In genomic region chr1:41652346-41653124, GRCh38 we compare ENCODE assay signal across 14 cellular contexts.
DNase-seq lines count a peak whose midpoint lies in the region; ATAC-seq, FAIRE-seq and TF ChIP-seq lines count a peak whose summit lies in the region.
"Had no signal": no experiment of that assay in that cellular context is flagged by ENCODE, and none has a peak within 500 bp of the region (broad histone marks: within the 10 kb centered on the region; RNA-seq: fewer than 3 reads in every experiment).

No MANE protein-coding gene starts in this region.

- H3K27ac ChIP-seq in A673 (ENCODE audit: low read depth, low read length, poor library complexity, severe bottlenecking) (peak overlapping the region; percentile 87), endodermal cell (ENCODE audit: low read depth, low read length) (no peak overlapping the region)
- H3K27ac ChIP-seq: PC-9 had no signal

- H3K36me3 Mint-ChIP-seq in activated CD8-positive, alpha-beta T cell treated with anti-CD3 and anti-CD28 coated beads for 36 hours (ENCODE audit: low read depth): peaks cover 47% of the 10 kb centered on the region
- peaks cover 7% of the 10 kb centered on the region for H3K36me3 Mint-ChIP-seq in activated CD8-positive, alpha-beta T cell treated with anti-CD3 and anti-CD28 coated beads, Interleukin-2, amount 10 ng/mL, durations not matched to agents 7 days and 5 days (ENCODE audit: low read depth)
- H3K36me3 Mint-ChIP-seq in endodermal cell (ENCODE audit: low read depth): no peaks in the 10 kb centered on the region

- H3K4me1 ChIP-seq in A673 (ENCODE audit: insufficient read depth, low read length, poor library complexity, severe bottlenecking): peaks cover 64% of the 10 kb centered on the region
- H3K4me1 ChIP-seq in endodermal cell (ENCODE audit: control insufficient read depth, insufficient read depth, low read length): no peaks in the 10 kb centered on the region

- no peaks in the 10 kb centered on the region for H3K9me3 ChIP-seq in A673 (ENCODE audit: low read depth, low read length, poor library complexity, severe bottlenecking)
- H3K9me3 ChIP-seq in endodermal cell (ENCODE audit: control insufficient read depth, low read length): no peaks in the 10 kb centered on the region

- H3K9ac ChIP-seq in endodermal cell (ENCODE audit: extremely low read depth, low read length, poor library complexity, severe bottlenecking): no peak overlapping the region

- H3K4me3 Mint-ChIP-seq in activated CD8-positive, alpha-beta T cell treated with anti-CD3 and anti-CD28 coated beads for 36 hours: no peak overlapping the region
- no peak overlapping the region for H3K4me3 Mint-ChIP-seq in activated CD8-positive, alpha-beta T cell treated with anti-CD3 and anti-CD28 coated beads, Interleukin-2, amount 10 ng/mL, durations not matched to agents 7 days and 5 days
- no peak overlapping the region for H3K4me3 Mint-ChIP-seq in endodermal cell
- H3K4me3 Mint-ChIP-seq: CD4-positive, CD25-positive, alpha-beta regulatory T cell; H9 had no signal

- CTCF ChIA-PET in activated CD8-positive, alpha-beta T cell treated with anti-CD3 and anti-CD28 coated beads for 36 hours (lab: Charles Lee): interaction anchor here (0.6 to 1.7 kb wide), 8 partner anchors 8 to 521 kb away, joined by 3 to 5 read pairs (median 4); no protein-coding TSS in a partner anchor
- CTCF ChIA-PET in activated CD8-positive, alpha-beta T cell treated with anti-CD3 and anti-CD28 coated beads, Interleukin-2, amount 10 ng/mL, durations not matched to agents 7 days and 5 days (lab: Charles Lee): interaction anchor here (0.6 to 3.2 kb wide), 7 partner anchors 8 to 239 kb away, joined by 3 to 11 read pairs (median 6); no protein-coding TSS in a partner anchor
- CTCF ChIA-PET in A673 (lab: Charles Lee): no interaction called here

- no TSS peak for BruUV-seq in A673 (replicated peaks; lab: Mats Ljungman, UMichigan)

- no peaks in the 10 kb centered on the region for H3K27me3 Mint-ChIP-seq in activated CD8-positive, alpha-beta T cell treated with anti-CD3 and anti-CD28 coated beads for 36 hours
- H3K27me3 Mint-ChIP-seq in activated CD8-positive, alpha-beta T cell treated with anti-CD3 and anti-CD28 coated beads, Interleukin-2, amount 10 ng/mL, durations not matched to agents 7 days and 5 days (ENCODE audit: low read depth): no peaks in the 10 kb centered on the region
- no peaks in the 10 kb centered on the region for H3K27me3 Mint-ChIP-seq in endodermal cell (ENCODE audit: insufficient read depth)
- H3K27me3 Mint-ChIP-seq: CD4-positive, CD25-positive, alpha-beta regulatory T cell had no signal

- no peak for ATAC-seq in activated CD8-positive, alpha-beta T cell treated with anti-CD3 and anti-CD28 coated beads for 36 hours
- ATAC-seq in activated CD8-positive, alpha-beta T cell treated with anti-CD3 and anti-CD28 coated beads, Interleukin-2, amount 10 ng/mL, durations not matched to agents 7 days and 5 days: no peak

- no peak for TF ChIP-seq CTCF in activated CD8-positive, alpha-beta T cell treated with anti-CD3 and anti-CD28 coated beads for 36 hours (IDR thresholded peaks at IDR 0.05)
- TF ChIP-seq CTCF in A673 (conservative IDR thresholded peaks at IDR 0.05; ENCODE audit: low read depth, low read length): no peak
- TF ChIP-seq CTCF in endodermal cell (conservative IDR thresholded peaks at IDR 0.05): no peak

- intact Hi-C loops in activated CD8-positive, alpha-beta T cell treated with anti-CD3 and anti-CD28 coated beads for 36 hours (cut with micrococcal nuclease): no loop called here
- intact Hi-C loops in A673 (cut with micrococcal nuclease; ENCODE audit: unreplicated experiment): no loop called here
- intact Hi-C loops in posterior vena cava (cut with DNase I): no loop called here

- no peak for FAIRE-seq in GM12891 (lab: Jason Lieb, UNC)

- H3K4me1 Mint-ChIP-seq in activated CD8-positive, alpha-beta T cell treated with anti-CD3 and anti-CD28 coated beads for 36 hours (ENCODE audit: low read depth): peaks cover 81% of the 10 kb centered on the region
- peaks cover 55% of the 10 kb centered on the region for H3K4me1 Mint-ChIP-seq in activated CD8-positive, alpha-beta T cell treated with anti-CD3 and anti-CD28 coated beads, Interleukin-2, amount 10 ng/mL, durations not matched to agents 7 days and 5 days (ENCODE audit: low read depth)
- peaks cover 5% of the 10 kb centered on the region for H3K4me1 Mint-ChIP-seq in endodermal cell

- TF ChIP-seq POLR2A in GM12891 (IDR thresholded peaks at IDR 0.05; ENCODE audit: low read depth, low read length): 0 out of 2 replicates have a peak, but pooled peaks have one; percentile 26

- H3K36me3 ChIP-seq in A673 (ENCODE audit: insufficient read depth, low read length, poor library complexity, severe bottlenecking): no peaks in the 10 kb centered on the region
- H3K36me3 ChIP-seq in endodermal cell (ENCODE audit: control insufficient read depth, insufficient read depth, low read length): no peaks in the 10 kb centered on the region

- 89 to 95% methylated on average over 10 to 11 of the region's 11 CpGs for WGBS in endodermal cell (ENCODE audit: insufficient coverage in 1 of 2, insufficient read length in 1 of 2), 2 experiments

- no peaks in the 10 kb centered on the region for H3K9me3 Mint-ChIP-seq in activated CD8-positive, alpha-beta T cell treated with anti-CD3 and anti-CD28 coated beads for 36 hours
- no peaks in the 10 kb centered on the region for H3K9me3 Mint-ChIP-seq in activated CD8-positive, alpha-beta T cell treated with anti-CD3 and anti-CD28 coated beads, Interleukin-2, amount 10 ng/mL, durations not matched to agents 7 days and 5 days (ENCODE audit: insufficient read depth)
- H3K9me3 Mint-ChIP-seq in endodermal cell: no peaks in the 10 kb centered on the region
- H3K9me3 Mint-ChIP-seq: CD4-positive, CD25-positive, alpha-beta regulatory T cell; H9 had no signal

- no peak overlapping the region for H3K4me3 ChIP-seq in A673 (ENCODE audit: low read depth, low read length, poor library complexity, severe bottlenecking)
- no peak overlapping the region for H3K4me3 ChIP-seq in endodermal cell (ENCODE audit: low read length)
- H3K4me3 ChIP-seq: PC-9 had no signal

- peak overlapping the region; percentile 74 for H3K27ac Mint-ChIP-seq in activated CD8-positive, alpha-beta T cell treated with anti-CD3 and anti-CD28 coated beads for 36 hours
- no peak overlapping the region for H3K27ac Mint-ChIP-seq in activated CD8-positive, alpha-beta T cell treated with anti-CD3 and anti-CD28 coated beads, Interleukin-2, amount 10 ng/mL, durations not matched to agents 7 days and 5 days
- no peak overlapping the region for H3K27ac Mint-ChIP-seq in endodermal cell

- POLR2A ChIA-PET in activated CD8-positive, alpha-beta T cell treated with anti-CD3 and anti-CD28 coated beads for 36 hours (lab: Charles Lee): interaction anchor here (0.6 to 2.1 kb wide), 4 partner anchors 10 to 345 kb away, joined by 3 to 7 read pairs (median 4); no protein-coding TSS in a partner anchor
- POLR2A ChIA-PET in activated CD8-positive, alpha-beta T cell treated with anti-CD3 and anti-CD28 coated beads, Interleukin-2, amount 10 ng/mL, durations not matched to agents 7 days and 5 days (lab: Charles Lee): interaction anchor here (0.7 to 1.0 kb wide), 2 partner anchors 8 to 59 kb away, joined by 3 read pairs; no protein-coding TSS in a partner anchor
- POLR2A ChIA-PET in A673 (lab: Charles Lee; ENCODE audit: low non-redundant PET): no interaction called here

- no peaks in the 10 kb centered on the region for H3K27me3 ChIP-seq in A673 (replicated peaks; ENCODE audit: insufficient read depth, low read depth, low read length, poor library complexity)
- no peaks in the 10 kb centered on the region for H3K27me3 ChIP-seq in endodermal cell (ENCODE audit: control insufficient read depth, insufficient read depth, low read length, poor library complexity, severe bottlenecking)

- DNase-seq in activated CD8-positive, alpha-beta T cell treated with anti-CD3 and anti-CD28 coated beads for 36 hours: no peak
- no peak for DNase-seq in activated CD8-positive, alpha-beta T cell treated with anti-CD3 and anti-CD28 coated beads, Interleukin-2, amount 10 ng/mL, durations not matched to agents 7 days and 5 days
- DNase-seq in A673 (ENCODE audit: low spot score) (no peak), GM12891 (ENCODE audit: insufficient read length, low spot score) (no peak), endodermal cell (peak; percentile 14), posterior vena cava (ENCODE audit: low spot score) (no peak), hepatic stellate cell (ENCODE audit: low spot score) (no peak)
- DNase-seq: CD4-positive, CD25-positive, alpha-beta regulatory T cell; H9; NCI-H1048; NCI-H1436 treated with DMSO at 0.1 percent for 48 hours; NCI-H2029 treated with DMSO at 0.1 percent for 48 hours; NCI-H774; PC-9 had no signal

TF ChIP-seq in GM12891, 5 proteins besides CTCF, POLR2A, EP300 and RAD21:
- TF ChIP-seq POLR2AphosphoS5 (IDR thresholded peaks at IDR 0.05; ENCODE audit: low read depth, low read length) (no peak), PAX5 (IDR thresholded peaks at IDR 0.05; ENCODE audit: insufficient read depth, low read length, severe bottlenecking) (no peak), TAF1 (IDR thresholded peaks at IDR 0.05; ENCODE audit: low read depth, low read length) (no peak)
